Comparison of ENCODE assay signal across 20 cellular contexts in genomic region chr1:16991571-16991970, GRCh38.
"Had no signal": no experiment of that assay in that cellular context is flagged by ENCODE, and none has a peak within 500 bp of the region (broad histone marks: within the 10 kb centered on the region; RNA-seq: fewer than 3 reads in every experiment).

No MANE protein-coding gene starts in this region.

- H3K27ac ChIP-seq: colonic mucosa, esophagus muscularis mucosa, foreskin keratinocyte, gastroesophageal sphincter, heart right ventricle, left lung, lower lobe of right lung had no signal

- H3K9me3 ChIP-seq: colonic mucosa, esophagus muscularis mucosa, gastroesophageal sphincter, heart right ventricle, left lung, lower lobe of right lung, mucosa of descending colon had no signal

- H3K36me3 ChIP-seq: colonic mucosa had no signal

- H3K4me1 Mint-ChIP-seq: endodermal cell, mesothelial cell of epicardium had no signal

- H3K9me3 Mint-ChIP-seq: dendritic cell treated with granulocyte-macrophage colony-stimulating factor and Interleukin-4, amounts not matched to agents 40 ng/mL and 50 ng/mL, for 4 days; effector memory CD8-positive, alpha-beta T cell; endodermal cell; mesothelial cell of epicardium had no signal

- H3K4me1 ChIP-seq: colonic mucosa, esophagus muscularis mucosa, foreskin keratinocyte, gastroesophageal sphincter, heart right ventricle, left lung, lower lobe of right lung had no signal

- H3K27me3 ChIP-seq: colonic mucosa, esophagus muscularis mucosa, foreskin keratinocyte, gastroesophageal sphincter, heart right ventricle, left lung had no signal

- H3K27ac Mint-ChIP-seq: dendritic cell treated with granulocyte-macrophage colony-stimulating factor and Interleukin-4, amounts not matched to agents 40 ng/mL and 50 ng/mL, for 4 days; effector memory CD8-positive, alpha-beta T cell; endodermal cell; mesothelial cell of epicardium had no signal

- H3K4me3 ChIP-seq: colonic mucosa, esophagus muscularis mucosa, gastroesophageal sphincter, heart right ventricle, left lung, lower lobe of right lung, mucosa of descending colon had no signal

- DNase-seq: colonic mucosa; cortex of kidney; effector CD8-positive, alpha-beta T cell; effector memory CD8-positive, alpha-beta T cell; endodermal cell; foreskin keratinocyte; glutamatergic neuron; head of caudate nucleus; heart right ventricle; hippocampal formation; left cardiac atrium; left lung; left ventricle myocardium superior; lower lobe of right lung; mesenchymal stem cell; mucosa of descending colon had no signal

- H3K27me3 Mint-ChIP-seq: dendritic cell treated with granulocyte-macrophage colony-stimulating factor and Interleukin-4, amounts not matched to agents 40 ng/mL and 50 ng/mL, for 4 days; effector memory CD8-positive, alpha-beta T cell had no signal

- H3K4me3 Mint-ChIP-seq: dendritic cell treated with granulocyte-macrophage colony-stimulating factor and Interleukin-4, amounts not matched to agents 40 ng/mL and 50 ng/mL, for 4 days; effector memory CD8-positive, alpha-beta T cell; endodermal cell; mesothelial cell of epicardium had no signal
